ENCODE assay signal across 12 cellular contexts in genomic region chr10:118590334-118590733, GRCh38. TPM values are rescaled to one million over a fixed set of nuclear protein-coding genes. Genes with fewer than 3 reads are reported as not detected.
DNase-seq lines count a peak whose midpoint lies in the region; ATAC-seq, FAIRE-seq and TF ChIP-seq lines count a peak whose summit lies in the region.
"Had no signal": no experiment of that assay in that cellular context is flagged by ENCODE, and none has a peak within 500 bp of the region (broad histone marks: within the 10 kb centered on the region; RNA-seq: fewer than 3 reads in every experiment).

No MANE protein-coding gene starts in this region.

- no peak for FAIRE-seq in D721Med (lab: Jason Lieb, UNC)
- FAIRE-seq in keratinocyte (lab: Jason Lieb, UNC), result peak; percentile 71
- FAIRE-seq: astrocyte had no signal

- TF ChIP-seq CTCF in D721Med (IDR thresholded peaks at IDR 0.05; ENCODE audit: insufficient read depth, missing control alignments) (no peak), RWPE2 (IDR thresholded peaks at IDR 0.05; ENCODE audit: poor library complexity, severe bottlenecking) (no peak), keratinocyte (optimal IDR thresholded peaks at IDR 0.05 in 1 of 3, IDR thresholded peaks at IDR 0.05 in 1 of 3, conservative IDR thresholded peaks at IDR 0.05 in 1 of 3; ENCODE audit: extremely low read depth in 1 of 3, insufficient read depth in 2 of 3, low read length in 3 of 3) (no peak)

- H4K20me1 ChIP-seq in keratinocyte (ENCODE audit: control insufficient read depth, extremely low read depth, insufficient read depth, low read length), result no peaks in the 10 kb centered on the region

- no peaks in the 10 kb centered on the region for H3K9me1 ChIP-seq in keratinocyte (ENCODE audit: control insufficient read depth, extremely low read depth, insufficient read depth, low read length)

- no peak overlapping the region for H3K9ac ChIP-seq in keratinocyte (ENCODE audit: control insufficient read depth, extremely low read depth, insufficient read depth, low read length)

- H3K36me3 ChIP-seq in RWPE2 (ENCODE audit: low read depth) (no peaks in the 10 kb centered on the region), keratinocyte (ENCODE audit: control insufficient read depth in 2 of 2, extremely low read depth in 1 of 2, insufficient read depth in 2 of 2, low read length in 2 of 2) (no peaks in the 10 kb centered on the region)

- no peak overlapping the region for H2AFZ ChIP-seq in keratinocyte (ENCODE audit: control insufficient read depth, low read length)

- H3K4me2 ChIP-seq in keratinocyte (ENCODE audit: control insufficient read depth, extremely low read depth, insufficient read depth, low read depth, low read length), result no peak overlapping the region

- dilution Hi-C loops in keratinocyte (cut with MboI; ENCODE audit: extremely low pct_ligation_motif_present, low sequenced_read_pairs), result loop anchor here (10.0 kb wide), 1 partner anchor 74 kb away; no protein-coding TSS in a partner anchor

- H3K27ac ChIP-seq in RWPE2 (ENCODE audit: poor library complexity, severe bottlenecking), result no peak overlapping the region
- H3K27ac ChIP-seq in keratinocyte (ENCODE audit: control insufficient read depth, insufficient read depth, low read length), result no peak overlapping the region

- peak; percentile 41; the same call in 1 of the 3 replicates for ATAC-seq in RWPE2 (ENCODE audit: low read depth)
- no peak for ATAC-seq in HG03175 (IDR thresholded peaks at IDR 0.05; ENCODE audit: unreplicated experiment)
- no peak for ATAC-seq in HG03442 (IDR thresholded peaks at IDR 0.05; ENCODE audit: unreplicated experiment)

- peak; percentile 35 for DNase-seq in D721Med (ENCODE audit: insufficient read length, low spot score)
- DNase-seq in NCI-H1436 treated with DMSO at 0.1 percent for 48 hours (lab: John Stamatoyannopoulos, UW), result peak; percentile 97
- no peak for DNase-seq in RWPE2 (ENCODE audit: low spot score)
- no peak for DNase-seq in keratinocyte (ENCODE audit: low read depth, low spot score)
- DNase-seq in activated gamma-delta T cell treated with Interleukin-2 at 50 U/mL for 16 hours, result no peak
- no peak for DNase-seq in SKM-1 (lab: John Stamatoyannopoulos, UW; ENCODE audit: unreplicated experiment)
- DNase-seq: activated CD4-positive, alpha-beta memory T cell treated with anti-CD3 and anti-CD28 coated beads, Interleukin-2, amount 10 ng/mL, durations not matched to agents 7 days and 5 days; stimulated activated CD4-positive, alpha-beta T cell treated with anti-CD3 and anti-CD28 coated beads, Interleukin-4, amount 100 ng/mL, for 1 hour; trophoblast cell had no signal

- H3K27me3 ChIP-seq in RWPE2 (ENCODE audit: insufficient read depth, poor library complexity, severe bottlenecking) (peaks cover 32% of the 10 kb centered on the region), keratinocyte (ENCODE audit: control insufficient read depth, extremely low read depth, insufficient read depth, low read length) (peaks cover 49% of the 10 kb centered on the region)

- H3K4me3 ChIP-seq in RWPE2 (ENCODE audit: severe bottlenecking) (no peak overlapping the region), keratinocyte (ENCODE audit: control insufficient read depth in 2 of 3, extremely low read depth in 1 of 3, insufficient read depth in 2 of 3, low read depth in 1 of 3, low read length in 3 of 3) (no peak overlapping the region)

- H3K9me3 ChIP-seq in RWPE2 (ENCODE audit: severe bottlenecking) (no peaks in the 10 kb centered on the region), keratinocyte (ENCODE audit: control insufficient read depth, low read depth, low read length) (peaks cover 5% of the 10 kb centered on the region)

- H3K4me1 ChIP-seq in RWPE2 (ENCODE audit: insufficient read depth, poor library complexity, severe bottlenecking) (peaks cover 4% of the 10 kb centered on the region), keratinocyte (ENCODE audit: control insufficient read depth, extremely low read depth, insufficient read depth, low read length) (peaks cover 7% of the 10 kb centered on the region)

- no peaks in the 10 kb centered on the region for H3K79me2 ChIP-seq in keratinocyte (ENCODE audit: control insufficient read depth, insufficient read depth, low read length)

RNA-seq across cellular contexts. Expression of gene PRLHR, which starts 5.1 kb away (rescaled TPM):
- polyA plus RNA-seq in keratinocyte, result not detected in 3 replicates
- polyA plus RNA-seq in keratinocyte (2011; ENCODE audit: low read depth), result not detected
- polyA plus RNA-seq in keratinocyte (2011; cell fraction: cytosol; rRNA removed), result not detected in 2 replicates
- not detected in 2 replicates for polyA plus RNA-seq in keratinocyte (2011; cell fraction: nucleus; rRNA removed)
- not detected in 2 replicates for polyA plus RNA-seq in keratinocyte (2012; ENCODE audit: low replicate concordance)
- not detected in 3 replicates for polyA minus RNA-seq in keratinocyte
- polyA minus RNA-seq in keratinocyte (2011; cell fraction: cytosol; rRNA and poly(A)+ RNA removed), result not detected
- polyA minus RNA-seq in keratinocyte (2011; cell fraction: nucleus; rRNA and poly(A)+ RNA removed), result not detected in 2 replicates

Comparison
In these comparisons a context has a peak if more than half of its experiments do, and no peak if none do; other contexts are left out.
1. DNase-seq: peak in D721Med (single experiment) and NCI-H1436 treated with DMSO at 0.1 percent for 48 hours (single experiment); none in RWPE2 (single experiment), keratinocyte (single experiment), activated gamma-delta T cell treated with Interleukin-2 at 50 U/mL for 16 hours (single experiment) and SKM-1 (single experiment).